In the genomic region with DNA sequence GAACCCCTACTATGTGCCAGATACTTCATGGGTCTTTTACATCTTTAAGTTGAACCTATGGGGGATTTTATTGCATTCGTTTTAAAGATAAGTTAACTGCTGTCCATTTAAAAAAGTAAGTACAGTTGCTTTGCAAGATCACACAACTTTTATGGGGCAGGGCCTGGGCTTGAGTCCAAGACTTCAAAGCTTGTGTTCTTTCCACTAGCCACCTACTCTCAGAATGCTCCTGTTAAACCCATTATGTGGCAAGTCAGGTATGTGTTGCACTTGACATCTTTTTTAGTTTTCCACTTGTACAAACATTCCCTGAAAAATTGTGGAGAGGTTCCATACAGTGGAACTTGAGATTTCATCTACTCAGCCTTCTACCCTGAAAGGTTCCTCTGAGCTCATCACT, we compare ENCODE assay signal across 14 cellular contexts.
"Had no signal": no experiment of that assay in that cellular context is flagged by ENCODE, and none has a peak within 500 bp of the region (broad histone marks: within the 10 kb centered on the region; RNA-seq: fewer than 3 reads in every experiment).

No MANE protein-coding gene starts in this region.

- H3K36me3 ChIP-seq: ascending aorta, cardiac muscle cell, neutrophil, right atrium auricular region, tibial nerve had no signal

- H3K27ac ChIP-seq: ascending aorta, cardiac muscle cell, neutrophil, right atrium auricular region, tibial nerve, VCaP had no signal

- ATAC-seq: natural killer cell; stimulated activated memory B cell treated with anti-CD40 and anti-IgM and Interleukin-4, amounts not matched to agents 10 μg/mL and 1 μg/mL and 100 μg/mL, for 72 hours had no signal

- H3K4me3 ChIP-seq: ascending aorta, cardiac muscle cell, dorsolateral prefrontal cortex, right atrium auricular region, tibial nerve had no signal

- H3K9me3 ChIP-seq: ascending aorta, neutrophil, right atrium auricular region, tibial nerve had no signal

- DNase-seq: activated CD4-positive, alpha-beta T cell treated with anti-CD3 and anti-CD28 coated beads, Interleukin-2, amount 50 U/mL, for 48 hours; activated naive CD4-positive, alpha-beta T cell treated with anti-CD3 and anti-CD28 coated beads, Interleukin-2, amount 10 ng/mL, durations not matched to agents 7 days and 5 days; activated T-cell treated with anti-CD3 and anti-CD28 coated beads, Interleukin-2, amount 50 U/mL, for 1 hour; dorsolateral prefrontal cortex; endodermal cell; natural killer cell; stimulated activated CD4-positive, alpha-beta T cell treated with anti-CD3 and anti-CD28 coated beads, Interleukin-2, amount 100 ng/mL, for 48 hours had no signal

- H3K27me3 ChIP-seq: ascending aorta, cardiac muscle cell, dorsolateral prefrontal cortex, neutrophil, right atrium auricular region, tibial nerve had no signal
